Comparison of ENCODE assay signal across 8 cellular contexts in genomic region chr15:72117698-72118399, GRCh38. TPM values are rescaled to one million over a fixed set of nuclear protein-coding genes. Genes with fewer than 3 reads are reported as not detected.
DNase-seq lines count a peak whose midpoint lies in the region; ATAC-seq and TF ChIP-seq lines count a peak whose summit lies in the region.

A gene with protein sequence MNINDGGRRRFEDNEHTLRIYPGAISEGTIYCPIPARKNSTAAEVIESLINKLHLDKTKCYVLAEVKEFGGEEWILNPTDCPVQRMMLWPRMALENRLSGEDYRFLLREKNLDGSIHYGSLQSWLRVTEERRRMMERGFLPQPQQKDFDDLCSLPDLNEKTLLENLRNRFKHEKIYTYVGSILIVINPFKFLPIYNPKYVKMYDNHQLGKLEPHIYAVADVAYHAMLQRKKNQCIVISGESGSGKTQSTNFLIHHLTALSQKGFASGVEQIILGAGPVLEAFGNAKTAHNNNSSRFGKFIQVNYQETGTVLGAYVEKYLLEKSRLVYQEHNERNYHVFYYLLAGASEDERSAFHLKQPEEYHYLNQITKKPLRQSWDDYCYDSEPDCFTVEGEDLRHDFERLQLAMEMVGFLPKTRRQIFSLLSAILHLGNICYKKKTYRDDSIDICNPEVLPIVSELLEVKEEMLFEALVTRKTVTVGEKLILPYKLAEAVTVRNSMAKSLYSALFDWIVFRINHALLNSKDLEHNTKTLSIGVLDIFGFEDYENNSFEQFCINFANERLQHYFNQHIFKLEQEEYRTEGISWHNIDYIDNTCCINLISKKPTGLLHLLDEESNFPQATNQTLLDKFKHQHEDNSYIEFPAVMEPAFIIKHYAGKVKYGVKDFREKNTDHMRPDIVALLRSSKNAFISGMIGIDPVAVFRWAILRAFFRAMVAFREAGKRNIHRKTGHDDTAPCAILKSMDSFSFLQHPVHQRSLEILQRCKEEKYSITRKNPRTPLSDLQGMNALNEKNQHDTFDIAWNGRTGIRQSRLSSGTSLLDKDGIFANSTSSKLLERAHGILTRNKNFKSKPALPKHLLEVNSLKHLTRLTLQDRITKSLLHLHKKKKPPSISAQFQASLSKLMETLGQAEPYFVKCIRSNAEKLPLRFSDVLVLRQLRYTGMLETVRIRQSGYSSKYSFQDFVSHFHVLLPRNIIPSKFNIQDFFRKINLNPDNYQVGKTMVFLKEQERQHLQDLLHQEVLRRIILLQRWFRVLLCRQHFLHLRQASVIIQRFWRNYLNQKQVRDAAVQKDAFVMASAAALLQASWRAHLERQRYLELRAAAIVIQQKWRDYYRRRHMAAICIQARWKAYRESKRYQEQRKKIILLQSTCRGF (N-terminal part only) (minus strand): TSS chr15:72118150. CDS start chr15:72046563, 71,587 bp downstream.

- no peaks in the 10 kb centered on the region for H3K36me3 ChIP-seq in KOPT-K1 (ENCODE audit: insufficient read depth, low read length)
- no peaks in the 10 kb centered on the region for H3K36me3 ChIP-seq in Peyer's patch
- H3K36me3 ChIP-seq in esophagus (ENCODE audit: control insufficient read depth in 2 of 2, insufficient read depth in 2 of 2, low read length in 1 of 2) = no peaks in the 10 kb centered on the region
- no peaks in the 10 kb centered on the region for H3K36me3 ChIP-seq in mucosa of rectum (ENCODE audit: control insufficient read depth in 2 of 2, insufficient read depth in 2 of 2, low read length in 2 of 2)

- H3K9me3 ChIP-seq in KOPT-K1 (ENCODE audit: insufficient read depth, low read length, poor library complexity, severe bottlenecking) (no peaks in the 10 kb centered on the region), Peyer's patch (no peaks in the 10 kb centered on the region), esophagus (ENCODE audit: control insufficient read depth in 2 of 2, insufficient read depth in 1 of 2, low read depth in 1 of 2, low read length in 1 of 2) (no peaks in the 10 kb centered on the region), mucosa of rectum (ENCODE audit: control insufficient read depth in 2 of 2, low read length in 2 of 2) (no peaks in the 10 kb centered on the region)

- H3K4me1 ChIP-seq in Peyer's patch (peaks cover 0 to 16% (median 2%) of the 10 kb centered on the region in 4 donors), esophagus (ENCODE audit: control insufficient read depth in 2 of 2, insufficient read depth in 2 of 2, low read length in 1 of 2) (no peaks in the 10 kb centered on the region), mucosa of rectum (ENCODE audit: control insufficient read depth in 2 of 2, insufficient read depth in 2 of 2, low read length in 2 of 2) (peaks cover 10 to 18% of the 10 kb centered on the region in 2 donors)

- peak in 4 of 6 experiments; percentile 17 to 24 (median 18) for TF ChIP-seq CTCF in Peyer's patch (IDR thresholded peaks at IDR 0.05)

- ATAC-seq in GM21825 (IDR thresholded peaks at IDR 0.05; ENCODE audit: unreplicated experiment) = peak; percentile 62

- H3K27ac ChIP-seq in KOPT-K1 (ENCODE audit: low read depth, low read length, poor library complexity, severe bottlenecking) (peak within 1 kb of the TSS; percentile 81), Peyer's patch (peak within 1 kb of the TSS; percentile 91 to 98 (median 94)), esophagus (ENCODE audit: low read depth in 2 of 2, low read length in 1 of 2) (peak within 1 kb of the TSS; percentile 98 to 100), mucosa of rectum (ENCODE audit: low read depth in 2 of 2, low read length in 2 of 2) (peak within 1 kb of the TSS; percentile 95 to 97)

- H3K4me3 ChIP-seq in Peyer's patch = peak within 1 kb of the TSS; percentile 74 to 92 (median 80)
- H3K4me3 ChIP-seq in esophagus (ENCODE audit: low read depth in 1 of 2, low read length in 2 of 2) = peak within 1 kb of the TSS; percentile 65 to 99
- peak within 1 kb of the TSS; percentile 94 to 99 for H3K4me3 ChIP-seq in mucosa of rectum (ENCODE audit: low read length in 2 of 2)

- DNase-seq in DMS153 (lab: John Stamatoyannopoulos, UW) = peak; percentile 90
- DNase-seq in Peyer's patch = peak; percentile 99
- peak; percentile 99 for DNase-seq in activated T-cell treated with anti-CD3 and anti-CD28 coated beads, Interleukin-2, amount 50 U/mL, for 48 hours
- peak; percentile 98 to 99 for DNase-seq in stimulated activated CD8-positive, alpha-beta memory T cell treated with anti-CD3 and anti-CD28 coated beads, Interleukin-4, amount 100 ng/mL, for 4 hours (ENCODE audit: low read depth in 2 of 2, low spot score in 1 of 2)

- WGBS in esophagus, 2 donors = 0 to 1% methylated on average over 63 to 79 of the region's 79 CpGs

- peak within 1 kb of the TSS; percentile 96 to 97 for H3K9ac ChIP-seq in mucosa of rectum (ENCODE audit: low read depth in 1 of 2, low read length in 2 of 2)

- H3K27me3 ChIP-seq in Peyer's patch = no peaks in the 10 kb centered on the region
- H3K27me3 ChIP-seq in esophagus (ENCODE audit: control insufficient read depth in 1 of 2, insufficient read depth in 2 of 2, low read length in 2 of 2) = no peaks in the 10 kb centered on the region
- no peaks in the 10 kb centered on the region for H3K27me3 ChIP-seq in mucosa of rectum (ENCODE audit: control insufficient read depth in 2 of 2, insufficient read depth in 2 of 2, low read length in 2 of 2)

- TF ChIP-seq POLR2A in Peyer's patch (IDR thresholded peaks at IDR 0.05) = peak; percentile 48 to 52

RNA-seq across cellular contexts. Expression of the gene that starts here (rescaled TPM):
- 10 to 100 TPM; 28.2 to 47.3 (median 39.3) TPM for total RNA-seq in Peyer's patch
- 1 to 10 TPM; 2.6 to 4.3 TPM for polyA plus RNA-seq in esophagus

Comparison
In these comparisons a context has a peak if more than half of its experiments do, and no peak if none do; other contexts are left out.
1. Peak in every context shown above with its lines: DNase-seq, ATAC-seq, H3K4me3 ChIP-seq and H3K27ac ChIP-seq.